1 cellular context compared by ENCODE assay signal in the genomic region with DNA sequence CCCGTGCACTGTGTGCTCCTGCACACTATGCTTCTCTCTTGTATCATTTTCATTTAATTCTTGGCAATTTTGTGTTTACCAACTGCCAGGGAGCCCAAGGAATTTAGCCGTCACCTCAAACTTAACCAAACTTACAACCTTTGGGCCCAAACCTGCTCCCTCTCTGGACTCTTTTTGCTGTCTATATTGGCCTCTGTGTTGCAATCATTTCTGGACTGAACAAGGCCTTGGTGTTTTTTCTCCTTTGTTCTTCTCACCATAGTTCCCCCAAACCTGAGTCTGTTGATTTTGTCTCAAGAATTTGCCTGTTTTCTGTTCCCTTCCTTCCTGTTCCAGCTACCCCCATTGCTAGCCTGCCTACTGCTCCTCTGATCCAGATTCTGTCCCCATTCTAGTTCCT.
A peak's percentile ranks its signal among the peaks of the same experiment; 100 is the strongest.
TF ChIP-seq lines count a peak whose summit lies in the region.

No MANE protein-coding gene starts in this region.

TF ChIP-seq in HepG2, 621 proteins besides CTCF, POLR2A, EP300 and RAD21 (continued from another document and continues in another):
- TF ChIP-seq ZNF367 (CRISPR knock-in tag; IDR thresholded peaks at IDR 0.05; ENCODE audit: borderline replicate concordance) (no peak), ONECUT2 (CRISPR knock-in tag; IDR thresholded peaks at IDR 0.05) (no peak), ZC3H13 (CRISPR knock-in tag; IDR thresholded peaks at IDR 0.05) (no peak), ZSCAN20 (CRISPR knock-in tag; IDR thresholded peaks at IDR 0.05; ENCODE audit: borderline replicate concordance) (no peak), ZNF282 (IDR thresholded peaks at IDR 0.05; ENCODE audit: partially characterized antibody) (no peak), CHD2 (IDR thresholded peaks at IDR 0.05; ENCODE audit: low read depth, low read length) (no peak), ZSCAN22 (CRISPR knock-in tag; IDR thresholded peaks at IDR 0.05) (no peak), SAP130 (CRISPR knock-in tag; IDR thresholded peaks at IDR 0.05; ENCODE audit: low read depth) (peak; percentile 24; the same call in 1 of the 2 replicates), ZNF614 (CRISPR knock-in tag; IDR thresholded peaks at IDR 0.05; ENCODE audit: borderline replicate concordance) (peak; percentile 34; the same call in 1 of the 2 replicates), KDM1A (CRISPR knock-in tag; IDR thresholded peaks at IDR 0.05) (0 out of 2 replicates have a peak, but pooled peaks have one; percentile 8), SCMH1 (CRISPR knock-in tag; IDR thresholded peaks at IDR 0.05; ENCODE audit: borderline replicate concordance) (no peak), MBD4 (IDR thresholded peaks at IDR 0.05; ENCODE audit: borderline replicate concordance, low read length) (no peak), KDM5B (CRISPR knock-in tag; IDR thresholded peaks at IDR 0.05; ENCODE audit: borderline replicate concordance) (no peak), ZNF713 (CRISPR knock-in tag; IDR thresholded peaks at IDR 0.05) (no peak), ZNF276 (CRISPR knock-in tag; IDR thresholded peaks at IDR 0.05; ENCODE audit: low read depth) (no peak), ZNF800 (CRISPR knock-in tag; IDR thresholded peaks at IDR 0.05) (no peak), CENPBD1 (CRISPR knock-in tag; IDR thresholded peaks at IDR 0.05; ENCODE audit: borderline replicate concordance, low read depth) (no peak), PCBP1 (IDR thresholded peaks at IDR 0.05; ENCODE audit: borderline replicate concordance, low read depth, low read length) (no peak), BHLHE40 (IDR thresholded peaks at IDR 0.05; ENCODE audit: low read length) (no peak), BORCS8-MEF2B (CRISPR knock-in tag; IDR thresholded peaks at IDR 0.05) (no peak), FOXA3 (CRISPR knock-in tag; IDR thresholded peaks at IDR 0.05) (peak; percentile 38; the same call in 1 of the 2 replicates), ZNF691 (CRISPR knock-in tag; IDR thresholded peaks at IDR 0.05; ENCODE audit: borderline replicate concordance, low read depth) (no peak), MAZ (IDR thresholded peaks at IDR 0.05; ENCODE audit: borderline replicate concordance, low read depth, low read length) (no peak), MAZ (CRISPR knock-in tag; IDR thresholded peaks at IDR 0.05; ENCODE audit: low read depth) (no peak), GZF1 (CRISPR knock-in tag; IDR thresholded peaks at IDR 0.05) (no peak), THYN1 (CRISPR knock-in tag; IDR thresholded peaks at IDR 0.05; ENCODE audit: borderline replicate concordance, low read depth) (no peak), ZNF562 (CRISPR knock-in tag; IDR thresholded peaks at IDR 0.05; ENCODE audit: borderline replicate concordance) (no peak), NR2F6 (IDR thresholded peaks at IDR 0.05) (peak; percentile 48; the same call in 1 of the 2 replicates), NR2F6 (CRISPR knock-in tag; IDR thresholded peaks at IDR 0.05) (peak; percentile 29; the same call in 1 of the 2 replicates), ZNF317 (CRISPR knock-in tag; IDR thresholded peaks at IDR 0.05) (no peak), THAP11 (CRISPR knock-in tag; IDR thresholded peaks at IDR 0.05) (no peak), ISL2 (CRISPR knock-in tag; IDR thresholded peaks at IDR 0.05) (no peak), ZSCAN21 (CRISPR knock-in tag; IDR thresholded peaks at IDR 0.05; ENCODE audit: borderline replicate concordance) (no peak), EEA1 (CRISPR knock-in tag; IDR thresholded peaks at IDR 0.05; ENCODE audit: borderline replicate concordance) (no peak), ZNF652 (CRISPR knock-in tag; IDR thresholded peaks at IDR 0.05; ENCODE audit: borderline replicate concordance, low read depth) (no peak), ARID4A (CRISPR knock-in tag; IDR thresholded peaks at IDR 0.05; ENCODE audit: borderline replicate concordance) (no peak), TARDBP (CRISPR knock-in tag; IDR thresholded peaks at IDR 0.05) (peak; percentile 51; the same call in 1 of the 2 replicates), NR3C1 (CRISPR knock-in tag; IDR thresholded peaks at IDR 0.05) (no peak), SMAD1 (CRISPR knock-in tag; IDR thresholded peaks at IDR 0.05; ENCODE audit: borderline replicate concordance, low read depth) (no peak), ZNF30 (CRISPR knock-in tag; IDR thresholded peaks at IDR 0.05) (no peak), PBX3 (CRISPR knock-in tag; IDR thresholded peaks at IDR 0.05; ENCODE audit: borderline replicate concordance) (no peak), ZIK1 (CRISPR knock-in tag; IDR thresholded peaks at IDR 0.05; ENCODE audit: borderline replicate concordance, low read depth) (no peak), ZBTB1 (CRISPR knock-in tag; IDR thresholded peaks at IDR 0.05; ENCODE audit: borderline replicate concordance) (no peak), KDM2A (CRISPR knock-in tag; IDR thresholded peaks at IDR 0.05; ENCODE audit: borderline replicate concordance, low read depth) (no peak), ATF7 (IDR thresholded peaks at IDR 0.05) (no peak), ATF7 (CRISPR knock-in tag; IDR thresholded peaks at IDR 0.05) (no peak), FOXO1 (CRISPR knock-in tag; IDR thresholded peaks at IDR 0.05) (no peak; the same call in 1 of the 2 replicates), CHD4 (IDR thresholded peaks at IDR 0.05; ENCODE audit: borderline replicate concordance, low read length) (no peak), TP53 (CRISPR knock-in tag; conservative IDR thresholded peaks at IDR 0.05) (no peak)
- TF ChIP-seq, protein P1, sequence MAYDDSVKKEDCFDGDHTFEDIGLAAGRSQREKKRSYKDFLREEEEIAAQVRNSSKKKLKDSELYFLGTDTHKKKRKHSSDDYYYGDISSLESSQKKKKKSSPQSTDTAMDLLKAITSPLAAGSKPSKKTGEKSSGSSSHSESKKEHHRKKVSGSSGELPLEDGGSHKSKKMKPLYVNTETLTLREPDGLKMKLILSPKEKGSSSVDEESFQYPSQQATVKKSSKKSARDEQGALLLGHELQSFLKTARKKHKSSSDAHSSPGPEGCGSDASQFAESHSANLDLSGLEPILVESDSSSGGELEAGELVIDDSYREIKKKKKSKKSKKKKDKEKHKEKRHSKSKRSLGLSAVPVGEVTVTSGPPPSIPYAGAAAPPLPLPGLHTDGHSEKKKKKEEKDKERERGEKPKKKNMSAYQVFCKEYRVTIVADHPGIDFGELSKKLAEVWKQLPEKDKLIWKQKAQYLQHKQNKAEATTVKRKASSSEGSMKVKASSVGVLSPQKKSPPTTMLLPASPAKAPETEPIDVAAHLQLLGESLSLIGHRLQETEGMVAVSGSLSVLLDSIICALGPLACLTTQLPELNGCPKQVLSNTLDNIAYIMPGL (CRISPR knock-in tag; IDR thresholded peaks at IDR 0.05; ENCODE audit: borderline replicate concordance in 1 of 2, low read depth in 1 of 2), result no peak
